ENCODE assay signal across 1 cellular context in genomic region chr16:1713331-1713730, GRCh38.
TF ChIP-seq lines count a peak whose summit lies in the region.

No MANE protein-coding gene starts in this region.

TF ChIP-seq in IMR-90, 13 proteins besides CTCF, POLR2A, EP300 and RAD21 (continued from another document):
- TF ChIP-seq MAZ (IDR thresholded peaks at IDR 0.05; ENCODE audit: borderline replicate concordance, low read depth, low read length) = no peak
- no peak for TF ChIP-seq SMC3 (IDR thresholded peaks at IDR 0.05; ENCODE audit: low read depth, low read length)
- no peak for TF ChIP-seq MXI1 (IDR thresholded peaks at IDR 0.05; ENCODE audit: borderline replicate concordance, low read depth, low read length)
- no peak for TF ChIP-seq FOS (IDR thresholded peaks at IDR 0.05; ENCODE audit: low read depth, low read length)
- TF ChIP-seq CEBPB (IDR thresholded peaks at IDR 0.05; ENCODE audit: low read depth, low read length) = no peak
- no peak for TF ChIP-seq USF2 (IDR thresholded peaks at IDR 0.05; ENCODE audit: low read depth, low read length)
- no peak for TF ChIP-seq BHLHE40 (IDR thresholded peaks at IDR 0.05; ENCODE audit: low read depth, low read length)
- TF ChIP-seq MAFK (IDR thresholded peaks at IDR 0.05; ENCODE audit: low read depth, low read length) = no peak
- TF ChIP-seq CHD1 (IDR thresholded peaks at IDR 0.05; ENCODE audit: low read depth, low read length) = no peak
- no peak for TF ChIP-seq RCOR1 (IDR thresholded peaks at IDR 0.05; ENCODE audit: insufficient replicate concordance, low read length)
- no peak for TF ChIP-seq RFX5 (IDR thresholded peaks at IDR 0.05; ENCODE audit: low read depth, low read length)
TF ChIP-seq in IMR-90: peak in this region for 0.
